Comparison of ENCODE assay signal across 15 cellular contexts in genomic region chr14:56666716-56667115, GRCh38.
DNase-seq lines count a peak whose midpoint lies in the region; TF ChIP-seq lines count a peak whose summit lies in the region.
"Had no signal": no experiment of that assay in that cellular context is flagged by ENCODE, and none has a peak within 500 bp of the region (broad histone marks: within the 10 kb centered on the region; RNA-seq: fewer than 3 reads in every experiment).

No MANE protein-coding gene starts in this region.

- H2AFZ ChIP-seq in GM23248 = no peak overlapping the region

- WGBS in GM23248 (ENCODE audit: low coverage in 1 of 2, low lambda C conversion rate in 2 of 2, missing lambda C conversion rate in 2 of 2), 2 experiments = 41 to 44% methylated on average over 3 of the region's 3 CpGs

- no peaks in the 10 kb centered on the region for H3K9me3 ChIP-seq in GM23248 (ENCODE audit: low read depth)

- H3K4me2 ChIP-seq in GM23248 (ENCODE audit: unreplicated experiment) = no peak overlapping the region

- H3K27ac Mint-ChIP-seq in osteocyte (ENCODE audit: unreplicated experiment) = no peak overlapping the region
- H3K27ac Mint-ChIP-seq: CD14-positive monocyte, immature natural killer cell had no signal

- no peaks in the 10 kb centered on the region for H3F3A ChIP-seq in GM23248 (ENCODE audit: insufficient read depth)

- in situ Hi-C loops in GM23248 (cut with MboI) = loop anchor here (25.0 kb wide), 1 partner anchor 646 kb away; no protein-coding TSS in a partner anchor

- no peaks in the 10 kb centered on the region for H3K9me2 ChIP-seq in GM23248 (ENCODE audit: insufficient read depth)

- H3K27me3 Mint-ChIP-seq in osteocyte (ENCODE audit: unreplicated experiment) = no peaks in the 10 kb centered on the region
- H3K27me3 Mint-ChIP-seq: activated CD8-positive, alpha-beta T cell treated with anti-CD3 and anti-CD28 coated beads for 36 hours had no signal

- POLR2A ChIA-PET in RWPE1 (lab: Yijun Ruan, JAX; ENCODE audit: low non-redundant PET) = no interaction called here

- no peak overlapping the region for H3K4me3 ChIP-seq in GM23248
- H3K4me3 ChIP-seq in epithelial cell of proximal tubule (ENCODE audit: low read depth, low read length) = no peak overlapping the region

- H3K9me3 Mint-ChIP-seq in osteocyte (ENCODE audit: unreplicated experiment) = peaks cover 8% of the 10 kb centered on the region

- no peak for TF ChIP-seq CTCF in RWPE1 (conservative IDR thresholded peaks at IDR 0.05; ENCODE audit: low read depth)
- no peak for TF ChIP-seq CTCF in epithelial cell of proximal tubule (conservative IDR thresholded peaks at IDR 0.05; ENCODE audit: low read depth, low read length)
- TF ChIP-seq CTCF in osteocyte (IDR thresholded peaks at IDR 0.05) = no peak

- no peaks in the 10 kb centered on the region for H3K27me3 ChIP-seq in GM23248 (replicated peaks; ENCODE audit: insufficient read depth)

- H3K36me3 Mint-ChIP-seq in osteocyte (ENCODE audit: unreplicated experiment) = no peaks in the 10 kb centered on the region
- H3K36me3 Mint-ChIP-seq: CD14-positive monocyte had no signal

- CTCF ChIA-PET in RWPE1 (lab: Yijun Ruan, JAX) = interaction anchor here (0.6 to 0.7 kb wide), 2 partner anchors 237 to 1835 kb away, joined by 3 to 4 read pairs; no protein-coding TSS in a partner anchor

- no peak overlapping the region for H3K9ac ChIP-seq in GM23248

- no peaks in the 10 kb centered on the region for H3K79me2 ChIP-seq in GM23248 (ENCODE audit: insufficient read depth)

- H3K4me1 ChIP-seq in GM23248 (ENCODE audit: insufficient read depth) = no peaks in the 10 kb centered on the region

- DNase-seq in GM23248 = peak; percentile 42
- DNase-seq in RWPE1 (ENCODE audit: low spot score) = peak; percentile 60
- peak; percentile 4 for DNase-seq in epithelial cell of proximal tubule (ENCODE audit: low read depth)
- peak; percentile 15 for DNase-seq in pulmonary artery endothelial cell (ENCODE audit: low read depth, low spot score)
- no peak for DNase-seq in NCI-H748 (lab: John Stamatoyannopoulos, UW; ENCODE audit: unreplicated experiment)
- no peak for DNase-seq in NCI-H524 (lab: John Stamatoyannopoulos, UW)
- DNase-seq in osteocyte (ENCODE audit: extremely low spot score, unreplicated experiment) = no peak
- DNase-seq in MV-4-11 (lab: John Stamatoyannopoulos, UW) = no peak
- DNase-seq: activated CD8-positive, alpha-beta T cell treated with anti-CD3 and anti-CD28 coated beads for 36 hours; activated effector memory CD4-positive, alpha-beta T cell treated with anti-CD3 and anti-CD28 coated beads, Interleukin-2, amount 50 U/mL, for 16 hours; immature natural killer cell; RPMI8226; stimulated activated CD4-positive, alpha-beta T cell treated with anti-CD3 and anti-CD28 coated beads, Interleukin-4, amount 100 ng/mL, for 1 hour; stimulated activated naive CD8-positive, alpha-beta T cell treated with anti-CD3 and anti-CD28 coated beads, Interleukin-15, Interleukin-2, amounts not matched to agents 100 U/mL and 50 U/mL, for 24 hours had no signal

- peaks cover 6% of the 10 kb centered on the region for H3K4me1 Mint-ChIP-seq in osteocyte (ENCODE audit: unreplicated experiment)
- H3K4me1 Mint-ChIP-seq: CD14-positive monocyte, immature natural killer cell had no signal

- no peak overlapping the region for H3K27ac ChIP-seq in GM23248
- no peak overlapping the region for H3K27ac ChIP-seq in RWPE1

- H4K20me1 ChIP-seq in GM23248 (ENCODE audit: insufficient read depth) = no peaks in the 10 kb centered on the region

- H3K4me3 Mint-ChIP-seq in osteocyte (ENCODE audit: unreplicated experiment) = no peak overlapping the region
- H3K4me3 Mint-ChIP-seq: activated CD8-positive, alpha-beta T cell treated with anti-CD3 and anti-CD28 coated beads for 36 hours; CD14-positive monocyte; immature natural killer cell had no signal

- H3K36me3 ChIP-seq in GM23248 (ENCODE audit: low read depth) = no peaks in the 10 kb centered on the region

Comparison
In these comparisons a context has a peak if more than half of its experiments do, and no peak if none do; other contexts are left out.
1. DNase-seq: peak in GM23248 (single experiment), RWPE1 (single experiment), epithelial cell of proximal tubule (single experiment) and pulmonary artery endothelial cell (single experiment); none in NCI-H748 (single experiment), NCI-H524 (0 of 2), osteocyte (single experiment) and MV-4-11 (single experiment).